ENCODE assay signal across 6 cellular contexts in the genomic region with DNA sequence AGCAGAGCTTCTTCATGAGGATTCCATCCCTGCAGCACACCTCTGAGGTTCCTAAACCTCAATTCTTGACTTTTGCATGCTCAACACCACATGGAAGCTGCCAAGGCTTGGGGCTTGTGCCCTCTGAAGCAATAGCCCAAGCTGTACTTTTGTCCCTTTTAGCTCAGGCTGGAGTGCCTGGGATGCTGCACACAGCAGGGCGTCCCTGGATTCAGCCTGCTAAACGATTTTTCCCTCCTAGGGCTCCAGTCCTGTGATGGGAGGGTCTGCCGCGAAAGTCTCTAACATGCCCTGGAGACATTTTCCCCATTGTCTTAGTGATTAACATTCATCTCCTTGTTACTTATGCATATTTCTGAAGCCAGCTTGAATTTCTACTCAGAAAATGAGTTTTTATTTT.
"Had no signal": no experiment of that assay in that cellular context is flagged by ENCODE, and none has a peak within 500 bp of the region (broad histone marks: within the 10 kb centered on the region; RNA-seq: fewer than 3 reads in every experiment).

No MANE protein-coding gene starts in this region.

- H3K4me3 ChIP-seq: GM23338 had no signal

- DNase-seq: H9, HCEC 1CT, KBM-7 had no signal

- H3K4me2 ChIP-seq: GM23338 had no signal

- ATAC-seq: GM23338, HepG2 had no signal

- H3K27ac ChIP-seq: HL-60 had no signal
